ENCODE assay signal across 17 cellular contexts in genomic region chr20:14477125-14477524, GRCh38.
DNase-seq lines count a peak whose midpoint lies in the region; ATAC-seq, FAIRE-seq and TF ChIP-seq lines count a peak whose summit lies in the region.
"Had no signal": no experiment of that assay in that cellular context is flagged by ENCODE, and none has a peak within 500 bp of the region (broad histone marks: within the 10 kb centered on the region; RNA-seq: fewer than 3 reads in every experiment).

No MANE protein-coding gene starts in this region.

- H3K36me3 ChIP-seq in ACC112 (ENCODE audit: insufficient read depth, low read length) (no peaks in the 10 kb centered on the region), HepG2 (replicated peaks in 1 of 2; ENCODE audit: control insufficient read depth in 1 of 2, insufficient read depth in 2 of 2, low read length in 2 of 2) (no peaks in the 10 kb centered on the region)

- H3K27ac ChIP-seq in ACC112 (ENCODE audit: low read depth, low read length) (peak overlapping the region; percentile 69), foreskin keratinocyte (no peak overlapping the region), HepG2 (ENCODE audit: extremely low read length, insufficient read depth, low read length) (no peak overlapping the region)

- POLR2A ChIA-PET in HepG2 (lab: Yijun Ruan, JAX) = no interaction called here

- H4K20me1 ChIP-seq in HepG2 (ENCODE audit: insufficient read depth, low read length) = no peaks in the 10 kb centered on the region

- CTCF ChIA-PET in HepG2 (lab: Yijun Ruan, JAX; ENCODE audit: low intra/inter-chr PET ratio, low total read pairs) = no interaction called here

- H3K79me2 ChIP-seq in ACC112 (ENCODE audit: control insufficient read depth, insufficient read depth, low read length, unreplicated experiment) = no peaks in the 10 kb centered on the region
- H3K79me2 ChIP-seq in HepG2 (ENCODE audit: insufficient read depth, low read length) = no peaks in the 10 kb centered on the region

- in situ Hi-C loops in astrocyte of the spinal cord (cut with HindIII; ENCODE audit: low sequenced_read_pairs) (no loop called here), HepG2 (cut with HindIII; ENCODE audit: extremely low pct_ligation_motif_present, low pct_unique_long_range_greater_than_20kb) (no loop called here)

- TF ChIP-seq POLR2A in HepG2 (IDR thresholded peaks at IDR 0.05; ENCODE audit: insufficient read depth in 1 of 2, low read depth in 2 of 2, low read length in 2 of 2) = no peak

- TF ChIP-seq CTCF in astrocyte of the spinal cord (IDR thresholded peaks at IDR 0.05; ENCODE audit: low read depth, low read length) (no peak), foreskin keratinocyte (conservative IDR thresholded peaks at IDR 0.05) (no peak), HepG2 (CRISPR knock-in tag; IDR thresholded peaks at IDR 0.05) (no peak)

- H3K4me3 ChIP-seq in ACC112 (ENCODE audit: low read depth, low read length) (no peak overlapping the region; the same call in 1 of the 2 replicates), astrocyte of the spinal cord (ENCODE audit: low read depth, low read length) (no peak overlapping the region), HepG2 (replicated peaks in 1 of 3; ENCODE audit: insufficient read depth in 1 of 3, low read depth in 2 of 3, low read length in 3 of 3) (no peak overlapping the region)

- WGBS in HepG2 (ENCODE audit: low lambda C conversion rate) = 22% methylated on average over 3 of the region's 3 CpGs

- H3K9me3 ChIP-seq in HepG2 (ENCODE audit: low read length) = no peaks in the 10 kb centered on the region

- no peak overlapping the region for H3K9ac ChIP-seq in HepG2 (ENCODE audit: insufficient read depth, low read depth, low read length)

- H2AFZ ChIP-seq in ACC112 (ENCODE audit: low read length, unreplicated experiment) (peak overlapping the region; percentile 21), HepG2 (ENCODE audit: low read length) (no peak overlapping the region)

- no peak for TF ChIP-seq EP300 in HepG2 (IDR thresholded peaks at IDR 0.05; ENCODE audit: low read depth in 2 of 2, low read length in 2 of 2)
- no peak for TF ChIP-seq EP300 in HepG2 (CRISPR knock-in tag; IDR thresholded peaks at IDR 0.05; ENCODE audit: borderline replicate concordance)

- TF ChIP-seq RAD21 in HepG2 (CRISPR knock-in tag; IDR thresholded peaks at IDR 0.05) = no peak

- H3K4me1 ChIP-seq in ACC112 (ENCODE audit: control insufficient read depth, insufficient read depth, low read length, unreplicated experiment) (peaks cover 29% of the 10 kb centered on the region), foreskin keratinocyte (no peaks in the 10 kb centered on the region), HepG2 (ENCODE audit: insufficient read depth, low read length) (no peaks in the 10 kb centered on the region)

- H3K27me3 ChIP-seq in ACC112 (ENCODE audit: insufficient read depth, low read length) (no peaks in the 10 kb centered on the region), foreskin keratinocyte (no peaks in the 10 kb centered on the region), HepG2 (ENCODE audit: control insufficient read depth in 1 of 2, insufficient read depth in 2 of 2, low read length in 2 of 2) (no peaks in the 10 kb centered on the region)

- no peak overlapping the region for H3K4me2 ChIP-seq in HepG2 (ENCODE audit: low read depth, low read length)

- DNase-seq in HCEC 1CT (peak; percentile 87), astrocyte of the spinal cord (ENCODE audit: low read depth, low spot score) (peak; percentile 17), foreskin keratinocyte (peak in 1 of 2 donors; percentile 62), DMS79 (lab: John Stamatoyannopoulos, UW) (no peak), NCI-H1930 (lab: John Stamatoyannopoulos, UW) (no peak), HepG2 (ENCODE audit: low spot score) (no peak), DMS153 (lab: John Stamatoyannopoulos, UW) (no peak)
- DNase-seq: activated CD4-positive, alpha-beta T cell treated with anti-CD3 and anti-CD28 coated beads for 48 hours; activated naive CD8-positive, alpha-beta T cell treated with anti-CD3 and anti-CD28 coated beads for 36 hours; activated T-cell treated with anti-CD3 and anti-CD28 coated beads, Interleukin-2, amount 50 U/mL, for 1 hour; Calu3; naive thymus-derived CD8-positive, alpha-beta T cell; NCI-H1436; SHP77 treated with DMSO at 0.1 percent for 48 hours; stimulated activated CD4-positive, alpha-beta T cell treated with anti-CD3 and anti-CD28 coated beads, Interleukin-1b, Interleukin-23, amount 100 ng/mL, for 48 hours had no signal

- intact Hi-C loops in HepG2 (cut with micrococcal nuclease; ENCODE audit: unreplicated experiment) = no loop called here

- FAIRE-seq in HepG2 (lab: Jason Lieb, UNC) = no peak
- FAIRE-seq: H54 had no signal

- ATAC-seq in foreskin keratinocyte = peak; percentile 28
- ATAC-seq in HepG2 = no peak
- ATAC-seq: naive thymus-derived CD8-positive, alpha-beta T cell had no signal

- BruUV-seq in HepG2 (replicated peaks; lab: Mats Ljungman, UMichigan) = no TSS peak

TF ChIP-seq in HepG2, 621 proteins besides CTCF, POLR2A, EP300 and RAD21:
- TF ChIP-seq SOX6 (IDR thresholded peaks at IDR 0.05) (no peak), SOX6 (CRISPR knock-in tag; IDR thresholded peaks at IDR 0.05) (no peak), ZNF232 (CRISPR knock-in tag; IDR thresholded peaks at IDR 0.05; ENCODE audit: borderline replicate concordance) (no peak), CEBPB (IDR thresholded peaks at IDR 0.05; ENCODE audit: borderline replicate concordance, low read depth, low read length) (no peak), ZNF430 (CRISPR knock-in tag; IDR thresholded peaks at IDR 0.05) (no peak), STAT5B (CRISPR knock-in tag; IDR thresholded peaks at IDR 0.05) (no peak), PTBP1 (IDR thresholded peaks at IDR 0.05; ENCODE audit: low read depth, low read length, poor library complexity, severe bottlenecking) (no peak)

Comparison
In these comparisons a context has a peak if more than half of its experiments do, and no peak if none do; other contexts are left out.
1. DNase-seq: peak in HCEC 1CT (single experiment) and astrocyte of the spinal cord (single experiment); none in DMS79 (single experiment), NCI-H1930 (0 of 2), HepG2 (single experiment) and DMS153 (single experiment).